Comparison of ENCODE assay signal across 34 cellular contexts in the genomic region with DNA sequence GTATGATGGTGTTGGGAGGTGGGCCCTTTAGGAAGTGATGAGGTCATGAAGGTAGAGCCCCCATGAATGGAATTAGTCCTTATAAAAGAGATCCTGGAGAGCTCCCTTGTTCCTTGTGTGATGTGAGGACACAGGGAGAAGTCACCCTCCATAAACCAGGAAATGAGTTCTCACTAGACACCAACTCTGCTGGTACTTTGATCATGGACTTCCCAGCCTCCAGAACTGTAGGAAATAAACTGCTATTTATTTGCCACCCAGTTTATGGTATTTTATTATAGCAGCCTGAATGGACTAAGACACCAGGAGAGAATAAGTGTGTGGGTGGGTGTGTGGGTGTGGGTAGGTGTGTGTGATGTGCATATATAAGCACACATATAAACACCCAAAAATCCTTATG.
"Had no signal": no experiment of that assay in that cellular context is flagged by ENCODE, and none has a peak within 500 bp of the region (broad histone marks: within the 10 kb centered on the region; RNA-seq: fewer than 3 reads in every experiment).

No MANE protein-coding gene starts in this region.

- H3K4me1 Mint-ChIP-seq: activated B cell treated with CpG ODN at 0.5 μM for 24 hours; activated naive CD4-positive, alpha-beta T cell treated with anti-CD3 and anti-CD28 coated beads, Interleukin-2, amount 10 ng/mL, durations not matched to agents 7 days and 5 days; activated naive CD8-positive, alpha-beta T cell treated with anti-CD3 and anti-CD28 coated beads, Interleukin-2, amount 10 ng/mL, durations not matched to agents 7 days and 5 days; T-helper 17 cell had no signal

- ATAC-seq: activated CD4-positive, CD25-positive, alpha-beta regulatory T cell treated with anti-CD3 and anti-CD28 coated beads, Interleukin-2, amount 50 U/mL, for 24 hours; activated CD8-positive, alpha-beta T cell treated with anti-CD3 and anti-CD28 coated beads for 36 hours; activated naive CD4-positive, alpha-beta T cell treated with anti-CD3 and anti-CD28 coated beads, Interleukin-2, amount 50 U/mL, for 72 hours; activated T-cell treated with anti-CD3 and anti-CD28 coated beads, Interleukin-2, amount 50 U/mL, for 72 hours; esophagus mucosa; T-helper 17 cell had no signal

- H3K27ac Mint-ChIP-seq: activated B cell treated with CpG ODN at 0.5 μM for 24 hours; activated CD8-positive, alpha-beta T cell treated with anti-CD3 and anti-CD28 coated beads for 36 hours; activated naive CD4-positive, alpha-beta T cell treated with anti-CD3 and anti-CD28 coated beads, Interleukin-2, amount 10 ng/mL, durations not matched to agents 7 days and 5 days; activated naive CD4-positive, alpha-beta T cell treated with anti-CD3 and anti-CD28 coated beads, Interleukin-2, amount 50 U/mL, for 72 hours; activated naive CD8-positive, alpha-beta T cell treated with anti-CD3 and anti-CD28 coated beads, Interleukin-2, amount 10 ng/mL, durations not matched to agents 7 days and 5 days; activated T-cell treated with anti-CD3 and anti-CD28 coated beads, Interleukin-2, amount 50 U/mL, for 72 hours; brain; dendritic cell treated with granulocyte-macrophage colony-stimulating factor and Interleukin-4, amounts not matched to agents 40 ng/mL and 50 ng/mL, for 4 days; endodermal cell; T-helper 17 cell; T-helper 2 cell treated with Interferon-gamma antibody and Interleukin-4, amounts not matched to agents 5 μg/mL and 100 μg/mL, for 36 hours had no signal

- H3K9me3 Mint-ChIP-seq: activated CD8-positive, alpha-beta T cell treated with anti-CD3 and anti-CD28 coated beads for 36 hours; T-helper 2 cell treated with Interferon-gamma antibody and Interleukin-4, amounts not matched to agents 5 μg/mL and 100 μg/mL, for 36 hours had no signal

- H3K27me3 Mint-ChIP-seq: activated B cell treated with CpG ODN at 0.5 μM for 24 hours; brain; dendritic cell treated with granulocyte-macrophage colony-stimulating factor and Interleukin-4, amounts not matched to agents 40 ng/mL and 50 ng/mL, for 4 days had no signal

- FAIRE-seq: frontal cortex had no signal

- H3K36me3 ChIP-seq: ascending aorta, breast epithelium, cardiac muscle cell, WERI-Rb-1 had no signal

- H3K9me3 ChIP-seq: ascending aorta, breast epithelium had no signal

- H3K4me1 ChIP-seq: ascending aorta, breast epithelium had no signal

- DNase-seq: activated B cell treated with CpG ODN at 0.5 μM for 24 hours; activated CD4-positive, alpha-beta T cell treated with anti-CD3 and anti-CD28 coated beads for 48 hours; activated CD4-positive, alpha-beta T cell treated with anti-CD3 and anti-CD28 coated beads, Interleukin-2, amount 50 U/mL, for 1 hour; activated CD4-positive, alpha-beta T cell treated with anti-CD3 and anti-CD28 coated beads, Interleukin-2, amount 50 U/mL, for 48 hours; activated CD8-positive, alpha-beta memory T cell treated with anti-CD3 and anti-CD28 coated beads for 24 hours; activated CD8-positive, alpha-beta T cell treated with anti-CD3 and anti-CD28 coated beads for 36 hours; activated gamma-delta T cell; activated naive CD4-positive, alpha-beta T cell; activated naive CD4-positive, alpha-beta T cell treated with anti-CD3 and anti-CD28 coated beads, Interleukin-2, amount 10 ng/mL, durations not matched to agents 7 days and 5 days; activated naive CD8-positive, alpha-beta T cell treated with anti-CD3 and anti-CD28 coated beads, Interleukin-2, amount 10 ng/mL, durations not matched to agents 7 days and 5 days; activated T-cell treated with anti-CD3 and anti-CD28 coated beads, Interleukin-2, amount 50 U/mL, for 1 hour; activated T-cell treated with anti-CD3 and anti-CD28 coated beads, Interleukin-2, amount 50 U/mL, for 72 hours; central memory CD4-positive, alpha-beta T cell; cerebellar nuclear complex; dorsolateral prefrontal cortex; effector memory CD4-positive, alpha-beta T cell; endodermal cell; foreskin fibroblast; head of caudate nucleus; T-helper 1 cell; T-helper 17 cell; T1000; WERI-Rb-1 had no signal

- H3K4me3 Mint-ChIP-seq: activated B cell treated with CpG ODN at 0.5 μM for 24 hours; activated CD8-positive, alpha-beta T cell treated with anti-CD3 and anti-CD28 coated beads for 36 hours; activated naive CD4-positive, alpha-beta T cell treated with anti-CD3 and anti-CD28 coated beads, Interleukin-2, amount 10 ng/mL, durations not matched to agents 7 days and 5 days; activated naive CD8-positive, alpha-beta T cell treated with anti-CD3 and anti-CD28 coated beads, Interleukin-2, amount 10 ng/mL, durations not matched to agents 7 days and 5 days; activated T-cell treated with anti-CD3 and anti-CD28 coated beads, Interleukin-2, amount 50 U/mL, for 72 hours; brain; dendritic cell treated with granulocyte-macrophage colony-stimulating factor and Interleukin-4, amounts not matched to agents 40 ng/mL and 50 ng/mL, for 4 days; endodermal cell; T-helper 17 cell; T-helper 2 cell treated with Interferon-gamma antibody and Interleukin-4, amounts not matched to agents 5 μg/mL and 100 μg/mL, for 36 hours had no signal

- H3K36me3 Mint-ChIP-seq: activated naive CD4-positive, alpha-beta T cell treated with anti-CD3 and anti-CD28 coated beads, Interleukin-2, amount 10 ng/mL, durations not matched to agents 7 days and 5 days; activated naive CD4-positive, alpha-beta T cell treated with anti-CD3 and anti-CD28 coated beads, Interleukin-2, amount 50 U/mL, for 72 hours; activated naive CD8-positive, alpha-beta T cell treated with anti-CD3 and anti-CD28 coated beads, Interleukin-2, amount 10 ng/mL, durations not matched to agents 7 days and 5 days; brain had no signal

- H3K27ac ChIP-seq: ascending aorta, breast epithelium, cardiac muscle cell, coronary artery, dorsolateral prefrontal cortex, WERI-Rb-1 had no signal

- H3K27me3 ChIP-seq: ascending aorta, breast epithelium, cardiac muscle cell, dorsolateral prefrontal cortex had no signal

- H3K4me3 ChIP-seq: ascending aorta, breast epithelium, cardiac muscle cell, coronary artery, dorsolateral prefrontal cortex had no signal
